In the genomic region with DNA sequence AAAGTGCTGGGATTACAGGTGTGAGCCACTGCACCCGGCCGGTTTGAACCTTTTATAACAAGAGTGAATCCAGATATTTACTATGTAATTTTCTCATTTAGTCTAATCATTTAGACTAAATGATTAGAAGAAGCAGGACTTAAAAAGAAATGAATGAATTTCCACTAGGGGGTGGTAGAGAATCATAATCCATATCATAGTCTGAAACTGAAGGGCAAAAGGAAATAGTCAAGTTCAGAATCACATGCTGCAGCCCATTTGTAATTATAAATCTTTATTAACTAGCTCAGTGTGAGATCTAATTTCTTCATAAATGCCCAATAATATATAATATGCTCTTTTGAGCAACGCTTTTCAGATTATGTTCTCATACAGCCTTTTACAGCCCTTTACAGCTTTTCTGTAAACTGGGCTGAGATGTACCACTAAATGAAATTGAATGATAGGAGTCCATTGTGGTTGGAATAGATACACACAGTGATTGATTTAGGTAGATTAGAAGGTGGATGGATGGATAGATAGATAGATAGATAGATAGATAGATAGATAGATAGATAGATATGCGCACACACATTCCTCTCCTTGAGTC, we compare ENCODE assay signal across 8 cellular contexts. TPM values are rescaled to one million over a fixed set of nuclear protein-coding genes. Genes with fewer than 3 reads are reported as not detected.
DNase-seq lines count a peak whose midpoint lies in the region; ATAC-seq and TF ChIP-seq lines count a peak whose summit lies in the region.

No MANE protein-coding gene starts in this region.

- no peaks in the 10 kb centered on the region for H3K27me3 Mint-ChIP-seq in CD8-positive, alpha-beta T cell (ENCODE audit: low read depth)
- peaks cover 54% of the 10 kb centered on the region for H3K27me3 Mint-ChIP-seq in type B pancreatic cell

- POLR2A ChIA-PET in CD8-positive, alpha-beta T cell (lab: Charles Lee), result interaction anchor here (0.5 to 1.8 kb wide), 7 partner anchors 8 to 99 kb away, joined by 3 to 11 read pairs (median 5); a partner anchor contains a TSS

- no peak overlapping the region for H3K27ac Mint-ChIP-seq in CD8-positive, alpha-beta T cell
- H3K27ac Mint-ChIP-seq in type B pancreatic cell, result no peak overlapping the region

- H3K4me1 Mint-ChIP-seq in CD8-positive, alpha-beta T cell (ENCODE audit: low read depth), result no peaks in the 10 kb centered on the region
- H3K4me1 Mint-ChIP-seq in type B pancreatic cell (ENCODE audit: unreplicated experiment), result no peaks in the 10 kb centered on the region

- H3K9me3 ChIP-seq in CD8-positive, alpha-beta T cell (ENCODE audit: low read length), result no peaks in the 10 kb centered on the region

- H3K36me3 Mint-ChIP-seq in CD8-positive, alpha-beta T cell, result peaks cover 3% of the 10 kb centered on the region
- H3K36me3 Mint-ChIP-seq in type B pancreatic cell, result no peaks in the 10 kb centered on the region

- H3K4me3 Mint-ChIP-seq in CD8-positive, alpha-beta T cell, result no peak overlapping the region
- no peak overlapping the region for H3K4me3 Mint-ChIP-seq in type B pancreatic cell

- CTCF ChIA-PET in CD8-positive, alpha-beta T cell (lab: Charles Lee), result interaction anchor here (0.6 to 14.9 kb wide), 34 partner anchors 10 to 190 kb away, joined by 3 to 229 read pairs (median 5); a partner anchor contains a TSS

- H3K4me1 ChIP-seq in CD8-positive, alpha-beta T cell (ENCODE audit: insufficient read depth, low read length), result no peaks in the 10 kb centered on the region

- intact Hi-C loops in CD8-positive, alpha-beta T cell (cut with DNase I, micrococcal nuclease), result loop anchor here (1.0 to 10.0 kb wide), 6 partner anchors 48 to 209 kb away; a partner anchor contains a TSS
- intact Hi-C loops in left colon (cut with DNase I, micrococcal nuclease), result loop anchor here in 1 of 2 donors (5.0 kb wide), 2 partner anchors 47 to 97 kb away; no protein-coding TSS in a partner anchor

- no peak overlapping the region for H3K27ac ChIP-seq in CD8-positive, alpha-beta T cell (ENCODE audit: low read depth, low read length)

- no peaks in the 10 kb centered on the region for H3K9me3 Mint-ChIP-seq in CD8-positive, alpha-beta T cell
- no peaks in the 10 kb centered on the region for H3K9me3 Mint-ChIP-seq in type B pancreatic cell

- no peak for DNase-seq in CD8-positive, alpha-beta T cell
- DNase-seq in HS-5 (ENCODE audit: low read depth) (peak; percentile 53), NCI-H774 (lab: John Stamatoyannopoulos, UW) (peak; percentile 45), T47D (ENCODE audit: low read depth in 1 of 2, low spot score in 1 of 2) (peak; percentile 29 to 79), left colon (no peak), type B pancreatic cell (ENCODE audit: extremely low spot score, unreplicated experiment) (no peak)

- H3K4me3 ChIP-seq in CD8-positive, alpha-beta T cell (ENCODE audit: low read depth, low read length), result no peak overlapping the region

- no peaks in the 10 kb centered on the region for H3K27me3 ChIP-seq in CD8-positive, alpha-beta T cell (ENCODE audit: insufficient read depth, low read length)

- in situ Hi-C loops in T47D (cut with HindIII; ENCODE audit: low pct_unique_long_range_greater_than_20kb, low sequenced_read_pairs), result no loop called here

- TF ChIP-seq CTCF in CD8-positive, alpha-beta T cell (IDR thresholded peaks at IDR 0.05), result peak; percentile 77
- TF ChIP-seq CTCF in type B pancreatic cell (conservative IDR thresholded peaks at IDR 0.05), result peak; percentile 79

- H3K36me3 ChIP-seq in CD8-positive, alpha-beta T cell (ENCODE audit: insufficient read depth, low read length), result no peaks in the 10 kb centered on the region

- peak; percentile 71 for ATAC-seq in CD8-positive, alpha-beta T cell
- peak; percentile 74 for ATAC-seq in left colon
- ATAC-seq in HG03439 (IDR thresholded peaks at IDR 0.05; ENCODE audit: unreplicated experiment), result no peak
- no peak for ATAC-seq in GM18868 (IDR thresholded peaks at IDR 0.05; ENCODE audit: unreplicated experiment)

RNA-seq across cellular contexts. Expression of a gene that starts 31.8 kb away (rescaled TPM):
- total RNA-seq in CD8-positive, alpha-beta T cell, result 10 to 100 TPM; 32.9 to 34.7 TPM
- 10 to 100 TPM; 26.3 to 72.2 TPM for total RNA-seq in left colon
- 5.7 and 16.9 TPM in 2 replicates for total RNA-seq in type B pancreatic cell (ENCODE audit: low replicate concordance)

RNA-seq across cellular contexts. Expression of a gene that starts 32.3 kb away (rescaled TPM):
- 10 to 100 TPM; 98.0 to 98.1 TPM for total RNA-seq in CD8-positive, alpha-beta T cell
- 100 to 1,000 TPM in 1 of 2 donors, 10 to 100 TPM in 1; 73.5 to 118 TPM for total RNA-seq in left colon
- total RNA-seq in type B pancreatic cell (ENCODE audit: low replicate concordance), result 16.7 and 38.4 TPM in 2 replicates

RNA-seq across cellular contexts. Expression of a gene that starts 41.9 kb away (rescaled TPM):
- total RNA-seq in CD8-positive, alpha-beta T cell, result 100 to 1,000 TPM; 108 to 117 TPM
- 100 to 1,000 TPM; 110 to 168 TPM for total RNA-seq in left colon
- 17.3 and 36.8 TPM in 2 replicates for total RNA-seq in type B pancreatic cell (ENCODE audit: low replicate concordance)

RNA-seq across cellular contexts. Expression of a gene that starts 47.3 kb away (rescaled TPM):
- 10 to 100 TPM; 88.9 to 91.0 TPM for total RNA-seq in CD8-positive, alpha-beta T cell
- 100 to 1,000 TPM in 1 of 2 donors, 10 to 100 TPM in 1; 38.9 to 109 TPM for total RNA-seq in left colon
- 22.0 and 49.7 TPM in 2 replicates for total RNA-seq in type B pancreatic cell (ENCODE audit: low replicate concordance)

RNA-seq across cellular contexts. Expression of a gene that starts 55.0 kb away (rescaled TPM):
- total RNA-seq in CD8-positive, alpha-beta T cell, result 1 to 10 TPM; 8.9 to 9.9 TPM
- total RNA-seq in left colon (10 to 100 TPM in 1 of 2 donors, 1 to 10 TPM in 1; 4.0 to 21.3 TPM), type B pancreatic cell (ENCODE audit: low replicate concordance) (0.43 and 0.80 TPM in 2 replicates)

Comparison
In these comparisons a context has a peak if more than half of its experiments do, and no peak if none do; other contexts are left out.
1. ATAC-seq: peak in CD8-positive, alpha-beta T cell (single experiment) and left colon (single experiment); none in HG03439 (single experiment) and GM18868 (single experiment).
2. DNase-seq: peak in HS-5 (single experiment), NCI-H774 (single experiment) and T47D (2 of 2); none in CD8-positive, alpha-beta T cell (0 of 7), left colon (0 of 2) and type B pancreatic cell (single experiment).